32 cellular contexts compared by ENCODE assay signal in genomic region chr5:147226512-147226911, GRCh38. TPM values are rescaled to one million over a fixed set of nuclear protein-coding genes. Genes with fewer than 3 reads are reported as not detected.
"Had no signal": no experiment of that assay in that cellular context is flagged by ENCODE, and none has a peak within 500 bp of the region (broad histone marks: within the 10 kb centered on the region; RNA-seq: fewer than 3 reads in every experiment).

No MANE protein-coding gene starts in this region.

- H3K4me3 ChIP-seq: body of pancreas, coronary artery, dorsolateral prefrontal cortex had no signal

- H3K4me1 Mint-ChIP-seq: activated CD4-positive, alpha-beta T cell treated with anti-CD3 and anti-CD28 coated beads, Interleukin-2, amount 10 ng/mL, durations not matched to agents 24 days and 14 days; activated CD8-positive, alpha-beta memory T cell treated with anti-CD3 and anti-CD28 coated beads, Interleukin-2, amount 10 ng/mL, durations not matched to agents 7 days and 5 days; endodermal cell had no signal

- H3K4me1 ChIP-seq: body of pancreas had no signal

- H3K9me3 Mint-ChIP-seq: activated CD4-positive, alpha-beta memory T cell treated with anti-CD3 and anti-CD28 coated beads for 36 hours; activated CD4-positive, alpha-beta T cell treated with anti-CD3 and anti-CD28 coated beads, Interleukin-2, amount 10 ng/mL, durations not matched to agents 24 days and 14 days; activated T-helper 2 cell treated with anti-CD3 and anti-CD28 coated beads, Interferon-gamma antibody, Interleukin-2, Interleukin-4, amounts not matched to agents 10 μg/mL and 5 μg/mL and 100 μg/mL, durations not matched to agents 14 hours and 24 hours and 36 hours; endodermal cell; T-helper 1 cell treated with Interleukin-12 subunit alpha and Interleukin-12 subunit beta and Interleukin-4 antibody, amounts not matched to agents 30 μg/mL and 1 μg/mL, for 36 hours had no signal

- H3K27ac Mint-ChIP-seq: activated CD4-positive, alpha-beta memory T cell treated with anti-CD3 and anti-CD28 coated beads for 36 hours; activated CD4-positive, alpha-beta T cell treated with anti-CD3 and anti-CD28 coated beads for 36 hours; activated CD4-positive, alpha-beta T cell treated with anti-CD3 and anti-CD28 coated beads, Interleukin-2, amount 10 ng/mL, durations not matched to agents 24 days and 14 days; activated CD8-positive, alpha-beta memory T cell treated with anti-CD3 and anti-CD28 coated beads, Interleukin-2, amount 10 ng/mL, durations not matched to agents 7 days and 5 days; activated CD8-positive, alpha-beta T cell treated with anti-CD3 and anti-CD28 coated beads, Interleukin-2, amount 10 ng/mL, durations not matched to agents 7 days and 5 days; activated naive CD8-positive, alpha-beta T cell; activated T-helper 2 cell treated with anti-CD3 and anti-CD28 coated beads, Interferon-gamma antibody, Interleukin-2, Interleukin-4, amounts not matched to agents 10 μg/mL and 5 μg/mL and 100 μg/mL, durations not matched to agents 14 hours and 24 hours and 36 hours; dendritic cell treated with granulocyte-macrophage colony-stimulating factor and Interleukin-4, amounts not matched to agents 40 ng/mL and 50 ng/mL, for 4 days; endodermal cell; T-cell; T-helper 1 cell treated with Interleukin-12 subunit alpha and Interleukin-12 subunit beta and Interleukin-4 antibody, amounts not matched to agents 30 μg/mL and 1 μg/mL, for 36 hours had no signal

- DNase-seq: activated CD4-positive, alpha-beta memory T cell treated with anti-CD3 and anti-CD28 coated beads for 36 hours; activated CD4-positive, alpha-beta T cell treated with anti-CD3 and anti-CD28 coated beads for 36 hours; activated CD4-positive, alpha-beta T cell treated with anti-CD3 and anti-CD28 coated beads, Interleukin-2, amount 10 ng/mL, durations not matched to agents 24 days and 14 days; activated CD4-positive, CD25-positive, alpha-beta regulatory T cell; activated CD4-positive, CD25-positive, alpha-beta regulatory T cell treated with anti-CD3 and anti-CD28 coated beads, Interleukin-2, amount 50 U/mL, for 72 hours; activated CD8-positive, alpha-beta memory T cell treated with anti-CD3 and anti-CD28 coated beads, Interleukin-2, amount 10 ng/mL, durations not matched to agents 7 days and 5 days; activated CD8-positive, alpha-beta T cell treated with anti-CD3 and anti-CD28 coated beads, Interleukin-2, amount 10 ng/mL, durations not matched to agents 7 days and 5 days; activated effector memory CD4-positive, alpha-beta T cell treated with anti-CD3 and anti-CD28 coated beads, Interleukin-2, amount 50 U/mL, for 16 hours; activated naive CD4-positive, alpha-beta T cell treated with anti-CD3 and anti-CD28 coated beads, Interleukin-2, amount 50 U/mL, for 16 hours; activated naive CD4-positive, alpha-beta T cell treated with Interleukin-2 at 50 U/mL for 16 hours; activated T-cell treated with anti-CD3 and anti-CD28 coated beads, Interleukin-2, amount 50 U/mL, for 4 hours; amniotic stem cell; anterior cingulate cortex; body of pancreas; central memory CD4-positive, alpha-beta T cell; cerebellar nuclear complex; dorsolateral prefrontal cortex; effector memory CD4-positive, alpha-beta T cell; endodermal cell; foreskin fibroblast; head of caudate nucleus; SW 1271; T-cell; T-helper 9 cell had no signal

- H3K27ac ChIP-seq: body of pancreas, coronary artery, dorsolateral prefrontal cortex had no signal

- ATAC-seq: activated CD4-positive, alpha-beta T cell treated with anti-CD3 and anti-CD28 coated beads for 36 hours; activated CD8-positive, alpha-beta memory T cell treated with anti-CD3 and anti-CD28 coated beads, Interleukin-2, amount 10 ng/mL, durations not matched to agents 7 days and 5 days; activated CD8-positive, alpha-beta T cell treated with anti-CD3 and anti-CD28 coated beads, Interleukin-2, amount 10 ng/mL, durations not matched to agents 7 days and 5 days; activated T-cell treated with anti-CD3 and anti-CD28 coated beads, Interleukin-2, amount 50 U/mL, for 4 hours; body of pancreas; esophagus mucosa; T-cell had no signal

- H3K4me3 Mint-ChIP-seq: activated CD4-positive, alpha-beta memory T cell treated with anti-CD3 and anti-CD28 coated beads for 36 hours; activated CD4-positive, alpha-beta T cell treated with anti-CD3 and anti-CD28 coated beads for 36 hours; activated CD4-positive, alpha-beta T cell treated with anti-CD3 and anti-CD28 coated beads, Interleukin-2, amount 10 ng/mL, durations not matched to agents 24 days and 14 days; activated CD8-positive, alpha-beta memory T cell treated with anti-CD3 and anti-CD28 coated beads, Interleukin-2, amount 10 ng/mL, durations not matched to agents 7 days and 5 days; activated CD8-positive, alpha-beta T cell treated with anti-CD3 and anti-CD28 coated beads, Interleukin-2, amount 10 ng/mL, durations not matched to agents 7 days and 5 days; activated naive CD8-positive, alpha-beta T cell; activated T-cell treated with anti-CD3 and anti-CD28 coated beads, Interleukin-2, amount 50 U/mL, for 4 hours; dendritic cell treated with granulocyte-macrophage colony-stimulating factor and Interleukin-4, amounts not matched to agents 40 ng/mL and 50 ng/mL, for 4 days; endodermal cell; T-cell; T-helper 1 cell treated with Interleukin-12 subunit alpha and Interleukin-12 subunit beta and Interleukin-4 antibody, amounts not matched to agents 30 μg/mL and 1 μg/mL, for 36 hours had no signal

- H3K27me3 ChIP-seq: body of pancreas had no signal

- H3K9me3 ChIP-seq: body of pancreas had no signal

- H3K36me3 Mint-ChIP-seq: activated CD4-positive, alpha-beta memory T cell treated with anti-CD3 and anti-CD28 coated beads for 36 hours; activated CD8-positive, alpha-beta memory T cell treated with anti-CD3 and anti-CD28 coated beads, Interleukin-2, amount 10 ng/mL, durations not matched to agents 7 days and 5 days; activated naive CD8-positive, alpha-beta T cell; T-cell had no signal

- H3K27me3 Mint-ChIP-seq: activated CD4-positive, alpha-beta T cell treated with anti-CD3 and anti-CD28 coated beads, Interleukin-2, amount 10 ng/mL, durations not matched to agents 24 days and 14 days had no signal

RNA-seq across cellular contexts. Expression of gene STK32A, which starts 8.3 kb away (rescaled TPM):
- total RNA-seq: activated CD4-positive, alpha-beta memory T cell treated with anti-CD3 and anti-CD28 coated beads for 36 hours; activated CD4-positive, alpha-beta T cell treated with anti-CD3 and anti-CD28 coated beads for 36 hours; activated CD4-positive, alpha-beta T cell treated with anti-CD3 and anti-CD28 coated beads, Interleukin-2, amount 10 ng/mL, durations not matched to agents 24 days and 14 days; activated CD8-positive, alpha-beta memory T cell treated with anti-CD3 and anti-CD28 coated beads for 36 hours; activated CD8-positive, alpha-beta memory T cell treated with anti-CD3 and anti-CD28 coated beads, Interleukin-2, amount 10 ng/mL, durations not matched to agents 7 days and 5 days; activated CD8-positive, alpha-beta T cell treated with anti-CD3 and anti-CD28 coated beads, Interleukin-2, amount 10 ng/mL, durations not matched to agents 7 days and 5 days; activated T-cell treated with anti-CD3 and anti-CD28 coated beads, Interleukin-2, amount 50 U/mL, for 4 hours; activated T-helper 2 cell treated with anti-CD3 and anti-CD28 coated beads, Interferon-gamma antibody, Interleukin-2, Interleukin-4, amounts not matched to agents 10 μg/mL and 5 μg/mL and 100 μg/mL, durations not matched to agents 14 hours and 24 hours and 36 hours; T-cell; T-helper 2 cell treated with Interferon-gamma antibody and Interleukin-4, amounts not matched to agents 100 ng/mL and 5 ng/mL, for 36 hours had no signal
